1 cellular context compared by ENCODE assay signal in the genomic region with DNA sequence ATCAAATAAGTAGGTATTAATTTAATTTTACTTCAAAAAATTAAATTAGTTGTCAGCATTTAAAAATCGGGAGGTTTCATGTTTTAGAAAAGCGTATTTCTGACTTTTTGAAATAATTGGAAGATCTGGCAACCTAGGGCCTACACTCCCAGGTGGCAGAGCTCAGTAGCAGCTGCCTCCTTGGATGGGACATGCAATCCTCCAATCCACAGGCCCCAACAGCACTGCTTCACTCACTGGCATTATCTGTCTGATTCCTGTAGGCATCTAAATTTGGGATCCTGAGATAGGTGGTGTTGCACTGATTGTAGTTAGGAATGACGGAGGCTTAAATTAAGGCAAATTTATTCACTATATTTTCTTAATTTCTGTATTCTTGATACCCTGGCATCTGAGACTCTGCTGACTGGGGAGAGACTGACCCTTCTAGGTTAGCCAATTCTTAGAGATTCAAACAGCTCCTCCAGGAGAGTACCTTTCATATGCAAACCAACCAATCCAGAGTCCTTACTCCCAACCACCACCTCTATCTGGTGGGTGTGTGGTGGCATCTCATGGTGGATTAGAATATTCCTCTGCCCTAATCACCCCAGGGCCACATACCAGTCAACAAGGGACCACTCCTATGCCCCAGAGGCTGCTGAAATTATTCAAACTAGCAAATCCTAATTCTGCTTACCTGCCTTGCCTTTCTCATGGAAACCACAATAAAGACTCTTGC.
TF ChIP-seq lines count a peak whose summit lies in the region.

No MANE protein-coding gene starts in this region.

TF ChIP-seq in WTC11, 78 proteins besides CTCF, POLR2A, EP300 and RAD21 (continued from another document):
- TF ChIP-seq, protein P1, sequence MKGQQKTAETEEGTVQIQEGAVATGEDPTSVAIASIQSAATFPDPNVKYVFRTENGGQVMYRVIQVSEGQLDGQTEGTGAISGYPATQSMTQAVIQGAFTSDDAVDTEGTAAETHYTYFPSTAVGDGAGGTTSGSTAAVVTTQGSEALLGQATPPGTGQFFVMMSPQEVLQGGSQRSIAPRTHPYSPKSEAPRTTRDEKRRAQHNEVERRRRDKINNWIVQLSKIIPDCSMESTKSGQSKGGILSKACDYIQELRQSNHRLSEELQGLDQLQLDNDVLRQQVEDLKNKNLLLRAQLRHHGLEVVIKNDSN (CRISPR knock-in tag; IDR thresholded peaks at IDR 0.05): no peak
- 0 out of 2 replicates have a peak, but pooled peaks have one; percentile 2 for TF ChIP-seq ZNF121 (CRISPR knock-in tag; IDR thresholded peaks at IDR 0.05)
TF ChIP-seq in WTC11: peak in this region for 1.
